10 cellular contexts compared by ENCODE assay signal in genomic region chr7:111730476-111731300, GRCh38.
DNase-seq lines count a peak whose midpoint lies in the region; ATAC-seq and TF ChIP-seq lines count a peak whose summit lies in the region.
"Had no signal": no experiment of that assay in that cellular context is flagged by ENCODE, and none has a peak within 500 bp of the region (broad histone marks: within the 10 kb centered on the region; RNA-seq: fewer than 3 reads in every experiment).

No MANE protein-coding gene starts in this region.

- H3K4me1 Mint-ChIP-seq in activated CD4-positive, alpha-beta memory T cell treated with anti-CD3 and anti-CD28 coated beads, Interleukin-2, amount 10 ng/mL, durations not matched to agents 7 days and 5 days = no peaks in the 10 kb centered on the region

- TF ChIP-seq RAD21 in liver (IDR thresholded peaks at IDR 0.05) = peak; percentile 55 to 66

- DNase-seq in EL = peak; percentile 63
- DNase-seq in M059J (ENCODE audit: low read depth) = peak; percentile 48
- DNase-seq in WERI-Rb-1 = peak; percentile 22
- no peak for DNase-seq in GDM1 (lab: John Stamatoyannopoulos, UW)
- DNase-seq in activated CD4-positive, alpha-beta memory T cell treated with anti-CD3 and anti-CD28 coated beads, Interleukin-2, amount 10 ng/mL, durations not matched to agents 7 days and 5 days = no peak
- no peak for DNase-seq in globus pallidus (ENCODE audit: low spot score)

- no peaks in the 10 kb centered on the region for H3K27me3 Mint-ChIP-seq in activated CD4-positive, alpha-beta memory T cell treated with anti-CD3 and anti-CD28 coated beads, Interleukin-2, amount 10 ng/mL, durations not matched to agents 7 days and 5 days

- H3K27me3 ChIP-seq in WERI-Rb-1 (ENCODE audit: insufficient read depth, low read depth, severe bottlenecking) (no peaks in the 10 kb centered on the region), liver (ENCODE audit: control insufficient read depth in 4 of 4, insufficient read depth in 4 of 4, low read length in 3 of 4) (no peaks in the 10 kb centered on the region)
- H3K27me3 ChIP-seq: neutrophil had no signal

- H3K9me3 ChIP-seq in WERI-Rb-1 (ENCODE audit: severe bottlenecking) (no peaks in the 10 kb centered on the region), liver (ENCODE audit: control insufficient read depth in 4 of 4, low read length in 3 of 4) (no peaks in the 10 kb centered on the region)
- H3K9me3 ChIP-seq: neutrophil had no signal

- WGBS in liver = 92% methylated on average over 13 of the region's 13 CpGs

- POLR2A ChIA-PET in activated CD4-positive, alpha-beta memory T cell treated with anti-CD3 and anti-CD28 coated beads, Interleukin-2, amount 10 ng/mL, durations not matched to agents 7 days and 5 days (lab: Charles Lee) = no interaction called here

- CTCF ChIA-PET in activated CD4-positive, alpha-beta memory T cell treated with anti-CD3 and anti-CD28 coated beads, Interleukin-2, amount 10 ng/mL, durations not matched to agents 7 days and 5 days (lab: Charles Lee) = interaction anchor here (0.9 kb wide), 1 partner anchor 9 kb away, joined by 5 read pairs; no protein-coding TSS in a partner anchor

- no peak overlapping the region for H3K9ac ChIP-seq in liver (ENCODE audit: low read depth in 1 of 2, low read length in 2 of 2)

- H3K36me3 ChIP-seq in WERI-Rb-1 (no peaks in the 10 kb centered on the region), liver (ENCODE audit: control insufficient read depth in 4 of 4, insufficient read depth in 3 of 4, low read depth in 1 of 4, low read length in 3 of 4) (peaks cover 3 to 38% (median 21%) of the 10 kb centered on the region in 4 donors)
- H3K36me3 ChIP-seq: neutrophil had no signal

- H3K27ac ChIP-seq in WERI-Rb-1 (no peak overlapping the region), liver (ENCODE audit: low read depth in 1 of 2, low read length in 2 of 2) (no peak overlapping the region)
- H3K27ac ChIP-seq: neutrophil had no signal

- no peaks in the 10 kb centered on the region for H3K36me3 Mint-ChIP-seq in activated CD4-positive, alpha-beta memory T cell treated with anti-CD3 and anti-CD28 coated beads, Interleukin-2, amount 10 ng/mL, durations not matched to agents 7 days and 5 days (ENCODE audit: low read depth)

- no peaks in the 10 kb centered on the region for H3K9me3 Mint-ChIP-seq in activated CD4-positive, alpha-beta memory T cell treated with anti-CD3 and anti-CD28 coated beads, Interleukin-2, amount 10 ng/mL, durations not matched to agents 7 days and 5 days
- H3K9me3 Mint-ChIP-seq: T-helper 1 cell treated with Interleukin-12 subunit alpha and Interleukin-12 subunit beta and Interleukin-4 antibody, amounts not matched to agents 30 μg/mL and 1 μg/mL, for 36 hours had no signal

- H3K27ac Mint-ChIP-seq in activated CD4-positive, alpha-beta memory T cell treated with anti-CD3 and anti-CD28 coated beads, Interleukin-2, amount 10 ng/mL, durations not matched to agents 7 days and 5 days = no peak overlapping the region
- H3K27ac Mint-ChIP-seq: T-helper 1 cell treated with Interleukin-12 subunit alpha and Interleukin-12 subunit beta and Interleukin-4 antibody, amounts not matched to agents 30 μg/mL and 1 μg/mL, for 36 hours had no signal

- H3K4me3 ChIP-seq in WERI-Rb-1 (ENCODE audit: low read depth, low read length) = no peak overlapping the region
- H3K4me3 ChIP-seq in liver (ENCODE audit: low read depth in 1 of 3, low read length in 3 of 3) = no peak overlapping the region

- H3K4me1 ChIP-seq in liver (ENCODE audit: control insufficient read depth in 4 of 4, insufficient read depth in 4 of 4, low read length in 3 of 4) = no peaks in the 10 kb centered on the region

- TF ChIP-seq CTCF in WERI-Rb-1 (IDR thresholded peaks at IDR 0.05; ENCODE audit: low read depth, low read length) = peak; percentile 80
- TF ChIP-seq CTCF in liver (IDR thresholded peaks at IDR 0.05; ENCODE audit: low read depth, low read length, missing input control) = peak; percentile 15

- H3K4me3 Mint-ChIP-seq in activated CD4-positive, alpha-beta memory T cell treated with anti-CD3 and anti-CD28 coated beads, Interleukin-2, amount 10 ng/mL, durations not matched to agents 7 days and 5 days = no peak overlapping the region
- H3K4me3 Mint-ChIP-seq: T-helper 1 cell treated with Interleukin-12 subunit alpha and Interleukin-12 subunit beta and Interleukin-4 antibody, amounts not matched to agents 30 μg/mL and 1 μg/mL, for 36 hours had no signal

- peak; percentile 63 for ATAC-seq in GM21528 (IDR thresholded peaks at IDR 0.05; ENCODE audit: low FRiP score, unreplicated experiment)

TF ChIP-seq in liver, 16 proteins besides CTCF, POLR2A, EP300 and RAD21:
- TF ChIP-seq JUND (IDR thresholded peaks at IDR 0.05) = no peak

Comparison
In these comparisons a context has a peak if more than half of its experiments do, and no peak if none do; other contexts are left out.
1. DNase-seq: peak in EL (single experiment), M059J (single experiment) and WERI-Rb-1 (single experiment); none in GDM1 (single experiment), activated CD4-positive, alpha-beta memory T cell treated with anti-CD3 and anti-CD28 coated beads, Interleukin-2, amount 10 ng/mL, durations not matched to agents 7 days and 5 days (single experiment) and globus pallidus (single experiment).